In genomic region chr9:89513836-89514235, GRCh38 we compare ENCODE assay signal across 15 cellular contexts. TPM values are rescaled to one million over a fixed set of nuclear protein-coding genes. Genes with fewer than 3 reads are reported as not detected.
DNase-seq lines count a peak whose midpoint lies in the region; ATAC-seq and TF ChIP-seq lines count a peak whose summit lies in the region.
"Had no signal": no experiment of that assay in that cellular context is flagged by ENCODE, and none has a peak within 500 bp of the region (broad histone marks: within the 10 kb centered on the region; RNA-seq: fewer than 3 reads in every experiment).

No MANE protein-coding gene starts in this region.

- H3K4me3 Mint-ChIP-seq in brain (peak overlapping the region in 1 of 5 experiments; percentile 1), T-helper 17 cell (no peak overlapping the region)
- no peak overlapping the region for H3K4me3 Mint-ChIP-seq in activated CD8-positive, alpha-beta T cell treated with anti-CD3 and anti-CD28 coated beads for 36 hours
- H3K4me3 Mint-ChIP-seq: CD8-positive, alpha-beta memory T cell; H9 had no signal

- no peaks in the 10 kb centered on the region for H3K36me3 Mint-ChIP-seq in brain
- H3K36me3 Mint-ChIP-seq in T-helper 17 cell (ENCODE audit: low read depth), result no peaks in the 10 kb centered on the region
- no peaks in the 10 kb centered on the region for H3K36me3 Mint-ChIP-seq in activated CD8-positive, alpha-beta T cell treated with anti-CD3 and anti-CD28 coated beads for 36 hours (ENCODE audit: low read depth)

- H3K9ac ChIP-seq in PC-3 (ENCODE audit: low read length), result no peak overlapping the region
- H3K9ac ChIP-seq: BLaER1 had no signal

- no peaks in the 10 kb centered on the region for H3K9me2 ChIP-seq in PC-3 (replicated peaks; ENCODE audit: low read length)

- H3K27ac Mint-ChIP-seq in brain, result peak overlapping the region in 4 of 5 experiments; percentile 14 to 81 (median 52)
- no peak overlapping the region for H3K27ac Mint-ChIP-seq in T-helper 17 cell
- no peak overlapping the region for H3K27ac Mint-ChIP-seq in activated CD8-positive, alpha-beta T cell treated with anti-CD3 and anti-CD28 coated beads for 36 hours
- H3K27ac Mint-ChIP-seq: CD8-positive, alpha-beta memory T cell; H9 had no signal

- peaks cover 11% of the 10 kb centered on the region for H3K4me1 Mint-ChIP-seq in brain
- H3K4me1 Mint-ChIP-seq in T-helper 17 cell, result peaks cover 34% of the 10 kb centered on the region
- H3K4me1 Mint-ChIP-seq in activated CD8-positive, alpha-beta T cell treated with anti-CD3 and anti-CD28 coated beads for 36 hours (ENCODE audit: low read depth), result peaks cover 64% of the 10 kb centered on the region
- H3K4me1 Mint-ChIP-seq: H9 had no signal

- no peaks in the 10 kb centered on the region for H3K79me2 ChIP-seq in PC-3 (ENCODE audit: low read length)

- no peak overlapping the region for H3K27ac ChIP-seq in PC-3 (ENCODE audit: low read length)
- H3K27ac ChIP-seq: BLaER1 had no signal

- intact Hi-C loops in PC-3 (cut with micrococcal nuclease), result no loop called here
- intact Hi-C loops in activated CD8-positive, alpha-beta T cell treated with anti-CD3 and anti-CD28 coated beads for 36 hours (cut with micrococcal nuclease), result no loop called here

- ATAC-seq in PC-3, result no peak
- no peak for ATAC-seq in T-helper 17 cell
- ATAC-seq in activated CD8-positive, alpha-beta T cell treated with anti-CD3 and anti-CD28 coated beads for 36 hours, result no peak

- H3K9me3 ChIP-seq in PC-3 (ENCODE audit: low read length), result no peaks in the 10 kb centered on the region
- H3K9me3 ChIP-seq in T-helper 17 cell (ENCODE audit: control insufficient read depth, low read length, poor library complexity, severe bottlenecking), result no peaks in the 10 kb centered on the region
- H3K9me3 ChIP-seq: BLaER1, Caco-2 had no signal

- no peaks in the 10 kb centered on the region for H3K36me3 ChIP-seq in PC-3 (ENCODE audit: low read depth, low read length)
- H3K36me3 ChIP-seq: BLaER1 had no signal

- H3F3A ChIP-seq in PC-3 (ENCODE audit: low read length, unreplicated experiment), result no peaks in the 10 kb centered on the region

- no peak overlapping the region for H3K4me3 ChIP-seq in PC-3 (ENCODE audit: low read length)
- H3K4me3 ChIP-seq: BLaER1 had no signal

- H3K4me1 ChIP-seq in PC-3 (ENCODE audit: insufficient read depth, low read length), result no peaks in the 10 kb centered on the region
- H3K4me1 ChIP-seq: Caco-2 had no signal

- H3K4me2 ChIP-seq in PC-3 (ENCODE audit: low read length), result no peak overlapping the region
- H3K4me2 ChIP-seq: BLaER1 had no signal

- POLR2A ChIA-PET in PC-3 (lab: Charles Lee; ENCODE audit: unreplicated experiment), result no interaction called here
- POLR2A ChIA-PET in activated CD8-positive, alpha-beta T cell treated with anti-CD3 and anti-CD28 coated beads for 36 hours (lab: Charles Lee), result interaction anchor here (0.6 to 1.2 kb wide), 2 partner anchors 19 to 35 kb away, joined by 3 read pairs; no protein-coding TSS in a partner anchor

- H4K20me1 ChIP-seq in PC-3 (ENCODE audit: low read length), result no peaks in the 10 kb centered on the region
- H4K20me1 ChIP-seq: BLaER1 had no signal

- H3K27me3 Mint-ChIP-seq in brain (peaks cover 17% of the 10 kb centered on the region), T-helper 17 cell (no peaks in the 10 kb centered on the region)
- H3K27me3 Mint-ChIP-seq in activated CD8-positive, alpha-beta T cell treated with anti-CD3 and anti-CD28 coated beads for 36 hours, result no peaks in the 10 kb centered on the region
- H3K27me3 Mint-ChIP-seq: CD8-positive, alpha-beta memory T cell had no signal

- DNase-seq in NCI-H2171 treated with DMSO at 0.1 percent for 48 hours (lab: John Stamatoyannopoulos, UW) (peak; percentile 54), NCI-H2171 (lab: John Stamatoyannopoulos, UW) (no peak), NCI-H1694 (lab: John Stamatoyannopoulos, UW) (peak; percentile 72), PC-3 (no peak), T-helper 17 cell (no peak)
- DNase-seq in activated CD8-positive, alpha-beta T cell treated with anti-CD3 and anti-CD28 coated beads for 36 hours, result no peak
- DNase-seq: 8988T; AML-193; Caco-2; CD8-positive, alpha-beta memory T cell; GOT3; H9; IMR-90 had no signal

- TF ChIP-seq CTCF in brain (conservative IDR thresholded peaks at IDR 0.05), result no peak
- no peak for TF ChIP-seq CTCF in PC-3 (conservative IDR thresholded peaks at IDR 0.05; ENCODE audit: low read depth, low read length)
- TF ChIP-seq CTCF in activated CD8-positive, alpha-beta T cell treated with anti-CD3 and anti-CD28 coated beads for 36 hours (IDR thresholded peaks at IDR 0.05), result no peak

- H3K9me3 Mint-ChIP-seq in brain, result peaks cover 0 to 7% (median 0%) of the 10 kb centered on the region in 5 experiments
- H3K9me3 Mint-ChIP-seq in activated CD8-positive, alpha-beta T cell treated with anti-CD3 and anti-CD28 coated beads for 36 hours, result peaks cover 3% of the 10 kb centered on the region
- H3K9me3 Mint-ChIP-seq: CD8-positive, alpha-beta memory T cell; H9 had no signal

- peaks cover 15% of the 10 kb centered on the region; the same call in 1 of the 2 replicates for H3K27me3 ChIP-seq in PC-3 (ENCODE audit: low read length)
- H3K27me3 ChIP-seq: BLaER1 had no signal

- no TSS peak for BruUV-seq in PC-3 (replicated peaks; lab: Mats Ljungman, UMichigan)

- H2AFZ ChIP-seq in PC-3 (ENCODE audit: low read length), result no peak overlapping the region

- CTCF ChIA-PET in PC-3 (lab: Charles Lee), result no interaction called here
- CTCF ChIA-PET in activated CD8-positive, alpha-beta T cell treated with anti-CD3 and anti-CD28 coated beads for 36 hours (lab: Charles Lee), result interaction anchor here (1.1 to 1.6 kb wide), 2 partner anchors 14 to 85 kb away, joined by 3 read pairs; no protein-coding TSS in a partner anchor

RNA-seq across cellular contexts. Expression of gene SEMA4D, which starts 15.9 kb away (rescaled TPM):
- polyA plus RNA-seq in brain (ENCODE audit: insufficient read depth, low read depth, low replicate concordance), result 91.5 TPM
- total RNA-seq in PC-3 (2014; rRNA removed) (5.0 and 8.0 TPM in 2 replicates), T-helper 17 cell (100 to 1,000 TPM; 250 to 312 TPM)
- 100 to 1,000 TPM; 290 to 317 TPM for total RNA-seq in activated CD8-positive, alpha-beta T cell treated with anti-CD3 and anti-CD28 coated beads for 36 hours

Comparison
In these comparisons a context has a peak if more than half of its experiments do, and no peak if none do; other contexts are left out.
1. DNase-seq: peak in NCI-H2171 treated with DMSO at 0.1 percent for 48 hours (single experiment) and NCI-H1694 (single experiment); none in NCI-H2171 (single experiment), PC-3 (single experiment), T-helper 17 cell (0 of 3) and activated CD8-positive, alpha-beta T cell treated with anti-CD3 and anti-CD28 coated beads for 36 hours (single experiment).
2. H3K27ac Mint-ChIP-seq: peak in brain (4 of 5); none in T-helper 17 cell (single experiment) and activated CD8-positive, alpha-beta T cell treated with anti-CD3 and anti-CD28 coated beads for 36 hours (single experiment).
3. RNA of gene SEMA4D, which starts 15.9 kb away (total RNA-seq): 290 to 317 TPM in activated CD8-positive, alpha-beta T cell treated with anti-CD3 and anti-CD28 coated beads for 36 hours and 250 to 312 TPM in T-helper 17 cell; 5.0 to 8.0 TPM in PC-3; every median in the first group is over 10 times any median in the second.